8 cellular contexts compared by ENCODE assay signal in genomic region chr18:59084286-59084779, GRCh38. TPM values are rescaled to one million over a fixed set of nuclear protein-coding genes. Genes with fewer than 3 reads are reported as not detected.
A peak's percentile ranks its signal among the peaks of the same experiment; 100 is the strongest.
DNase-seq lines count a peak whose midpoint lies in the region; ATAC-seq, FAIRE-seq and TF ChIP-seq lines count a peak whose summit lies in the region.

No MANE protein-coding gene starts in this region.

- DNase-seq in A549 (ENCODE audit: low read depth in 1 of 2, low spot score in 1 of 2) (peak; percentile 54 to 80), GM19238 (ENCODE audit: insufficient read length, low spot score) (peak; percentile 45), MG63 (peak; percentile 55), RWPE2 (ENCODE audit: low spot score) (no peak), frontal cortex (ENCODE audit: low spot score in 2 of 2) (peak; percentile 17 to 58), omental fat pad (ENCODE audit: low spot score) (peak; percentile 34), tibial artery (peak; percentile 63 to 71)
- DNase-seq in activated T-helper 9 cell treated with anti-CD3 and anti-CD28 coated beads, Interleukin-2, amount 50 U/mL, for 16 hours (ENCODE audit: low read depth): peak; percentile 46

- no peak for TF ChIP-seq EP300 in A549 (IDR thresholded peaks at IDR 0.05)

- TF ChIP-seq POLR2A in A549 (IDR thresholded peaks at IDR 0.05; ENCODE audit: low read length): no peak

- WGBS in A549 (ENCODE audit: missing lambda C conversion rate): 3% methylated on average over 7 of the region's 7 CpGs

- no peaks in the 10 kb centered on the region for H3K9me3 ChIP-seq in A549
- no peaks in the 10 kb centered on the region for H3K9me3 ChIP-seq in MG63
- H3K9me3 ChIP-seq in RWPE2 (ENCODE audit: severe bottlenecking): no peaks in the 10 kb centered on the region
- no peaks in the 10 kb centered on the region for H3K9me3 ChIP-seq in tibial artery

- no peaks in the 10 kb centered on the region; the same call in 2 of the 3 replicates for H3K4me1 ChIP-seq in A549
- no peaks in the 10 kb centered on the region for H3K4me1 ChIP-seq in RWPE2 (ENCODE audit: insufficient read depth, poor library complexity, severe bottlenecking)
- no peaks in the 10 kb centered on the region for H3K4me1 ChIP-seq in tibial artery

- intact Hi-C loops in tibial artery (cut with DNase I; ENCODE audit: low total_unique reads): no loop called here

- TF ChIP-seq CTCF in A549 (IDR thresholded peaks at IDR 0.05) (peak; percentile 56), RWPE2 (IDR thresholded peaks at IDR 0.05; ENCODE audit: poor library complexity, severe bottlenecking) (peak; percentile 91), omental fat pad (IDR thresholded peaks at IDR 0.05) (peak in 1 of 3 donors; percentile 18), tibial artery (IDR thresholded peaks at IDR 0.05) (peak; percentile 68 to 86)

- H3K4me2 ChIP-seq in A549: no peak overlapping the region

- TF ChIP-seq RAD21 in A549 (conservative IDR thresholded peaks at IDR 0.05 in 1 of 2, IDR thresholded peaks at IDR 0.05 in 1 of 2): peak; percentile 55 to 60

- no peak for FAIRE-seq in A549 (lab: Jason Lieb, UNC)
- no peak for FAIRE-seq in frontal cortex (lab: Jason Lieb, UNC)

- H3K27me3 ChIP-seq in MG63: peaks cover 4% of the 10 kb centered on the region; the same call in 1 of the 2 replicates
- no peaks in the 10 kb centered on the region for H3K27me3 ChIP-seq in RWPE2 (ENCODE audit: insufficient read depth, poor library complexity, severe bottlenecking)
- peaks cover 0 to 10% of the 10 kb centered on the region in 2 donors for H3K27me3 ChIP-seq in tibial artery

- H3K36me3 ChIP-seq in MG63 (no peaks in the 10 kb centered on the region), RWPE2 (ENCODE audit: low read depth) (no peaks in the 10 kb centered on the region), tibial artery (no peaks in the 10 kb centered on the region)

- POLR2A ChIA-PET in A549 (lab: Yijun Ruan, JAX): interaction anchor here (1.0 kb wide), 1 partner anchor 56 kb away, joined by 3 read pairs; no protein-coding TSS in a partner anchor

- H3K27ac ChIP-seq in A549: no peak overlapping the region
- no peak overlapping the region for H3K27ac ChIP-seq in RWPE2 (ENCODE audit: poor library complexity, severe bottlenecking)
- no peak overlapping the region for H3K27ac ChIP-seq in tibial artery

- no peak overlapping the region for H3K4me3 ChIP-seq in A549
- H3K4me3 ChIP-seq in MG63: no peak overlapping the region
- H3K4me3 ChIP-seq in RWPE2 (ENCODE audit: severe bottlenecking): no peak overlapping the region
- H3K4me3 ChIP-seq in tibial artery: no peak overlapping the region

- ATAC-seq in A549 (peak; percentile 43 to 94; a peak in 4 of 6 replicates), RWPE2 (ENCODE audit: low read depth) (peak; percentile 61; the same call in 2 of the 3 replicates), omental fat pad (ENCODE audit: low FRiP score) (peak; percentile 73)

- CTCF ChIA-PET in A549 (lab: Yijun Ruan, JAX): interaction anchor here (0.6 to 8.5 kb wide), 21 partner anchors 9 to 387 kb away, joined by 3 to 52 read pairs (median 4); partner anchors contain the start of genes LMAN1 and RAX

TF ChIP-seq in A549, 52 proteins besides CTCF, POLR2A, EP300 and RAD21:
- TF ChIP-seq, protein P1, sequence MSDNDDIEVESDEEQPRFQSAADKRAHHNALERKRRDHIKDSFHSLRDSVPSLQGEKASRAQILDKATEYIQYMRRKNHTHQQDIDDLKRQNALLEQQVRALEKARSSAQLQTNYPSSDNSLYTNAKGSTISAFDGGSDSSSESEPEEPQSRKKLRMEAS (IDR thresholded peaks at IDR 0.05): 0 out of 2 replicates have a peak, but pooled peaks have one; percentile 20
- TF ChIP-seq POLR2AphosphoS2 (conservative IDR thresholded peaks at IDR 0.05; ENCODE audit: low read length) (no peak), SMC3 (IDR thresholded peaks at IDR 0.05) (peak; percentile 71), PHF8 (IDR thresholded peaks at IDR 0.05; ENCODE audit: borderline replicate concordance, low read depth) (no peak)
- TF ChIP-seq, protein P2, sequence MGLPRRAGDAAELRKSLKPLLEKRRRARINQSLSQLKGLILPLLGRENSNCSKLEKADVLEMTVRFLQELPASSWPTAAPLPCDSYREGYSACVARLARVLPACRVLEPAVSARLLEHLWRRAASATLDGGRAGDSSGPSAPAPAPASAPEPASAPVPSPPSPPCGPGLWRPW (IDR thresholded peaks at IDR 0.05): no peak

RNA-seq across cellular contexts. Expression of gene SEC11C, which starts 55.4 kb away (rescaled TPM):
- polyA plus RNA-seq in A549 (2011; rRNA removed) (51.4 and 94.9 TPM in 2 replicates), A549 (2017; fragmentation: RNase III; extraction: RNeasy Plus Mini Kit Qiagen cat#74134 plus additional on column Dnase treatment) (65.1 to 71.1 TPM (median 66.5 TPM) in 3 replicates)
- 32.9 and 34.4 TPM in 2 replicates for polyA plus RNA-seq in A549 (2012; cell fraction: cytosol; rRNA removed)
- 12.5 and 13.5 TPM in 2 replicates for polyA plus RNA-seq in A549 (2012; cell fraction: nucleus; rRNA removed)
- 6.5 and 7.8 TPM in 2 replicates for polyA minus RNA-seq in A549 (2011; rRNA and poly(A)+ RNA removed)
- total RNA-seq in MG63 (2014; rRNA removed; shearing (Covaris generic); ENCODE audit: low replicate concordance): 48.1 and 57.1 TPM in 2 replicates
- total RNA-seq in frontal cortex (59.9 TPM), omental fat pad (10 to 100 TPM; 13.6 to 34.9 (median 20.5) TPM)
